In genomic region chr1:202888204-202888506, GRCh38 we compare ENCODE assay signal across 8 cellular contexts. TPM values are rescaled to one million over a fixed set of nuclear protein-coding genes. Genes with fewer than 3 reads are reported as not detected.
DNase-seq lines count a peak whose midpoint lies in the region; ATAC-seq, FAIRE-seq and TF ChIP-seq lines count a peak whose summit lies in the region.

No MANE protein-coding gene starts in this region.

- H3K27ac Mint-ChIP-seq in osteocyte (ENCODE audit: unreplicated experiment), result peak overlapping the region; percentile 87

- peaks cover 12% of the 10 kb centered on the region for H3K36me3 Mint-ChIP-seq in osteocyte (ENCODE audit: unreplicated experiment)

- no peak for TF ChIP-seq CTCF in osteocyte (IDR thresholded peaks at IDR 0.05)

- H3K27ac ChIP-seq in esophagus (ENCODE audit: low read depth in 2 of 2, low read length in 1 of 2), result peak overlapping the region; percentile 98 to 100

- peaks cover 18% of the 10 kb centered on the region for H3K4me1 Mint-ChIP-seq in osteocyte (ENCODE audit: unreplicated experiment)

- peak overlapping the region; percentile 72 to 93 for H3K4me3 ChIP-seq in esophagus (ENCODE audit: low read depth in 1 of 2, low read length in 2 of 2)

- 2% methylated on average over 9 of the region's 9 CpGs for WGBS in esophagus, 2 donors

- no peaks in the 10 kb centered on the region for H3K27me3 ChIP-seq in esophagus (ENCODE audit: control insufficient read depth in 1 of 2, insufficient read depth in 2 of 2, low read length in 2 of 2)

- no peaks in the 10 kb centered on the region for H3K9me3 ChIP-seq in esophagus (ENCODE audit: control insufficient read depth in 2 of 2, insufficient read depth in 1 of 2, low read depth in 1 of 2, low read length in 1 of 2)

- H3K36me3 ChIP-seq in esophagus (ENCODE audit: control insufficient read depth in 2 of 2, insufficient read depth in 2 of 2, low read length in 1 of 2), result no peaks in the 10 kb centered on the region

- DNase-seq in GM04504 (ENCODE audit: low read depth) (peak; percentile 6), RCC 7860 (ENCODE audit: low spot score) (peak; percentile 57), osteocyte (ENCODE audit: extremely low spot score, unreplicated experiment) (no peak), HuH-7.5 (ENCODE audit: low spot score) (no peak)
- DNase-seq in stimulated activated CD4-positive, alpha-beta T cell treated with anti-CD3 and anti-CD28 coated beads, Interleukin-12 subunit alpha, Interleukin-12 subunit beta, amount 100 ng/mL, for 4 hours, result no peak

- ATAC-seq in GM18861 (IDR thresholded peaks at IDR 0.05; ENCODE audit: unreplicated experiment), result no peak
- ATAC-seq in GM21526 (IDR thresholded peaks at IDR 0.05; ENCODE audit: low FRiP score, unreplicated experiment), result no peak

- H3K4me3 Mint-ChIP-seq in osteocyte (ENCODE audit: unreplicated experiment), result peak overlapping the region; percentile 91

- no peaks in the 10 kb centered on the region for H3K9me3 Mint-ChIP-seq in osteocyte (ENCODE audit: unreplicated experiment)

- H3K27me3 Mint-ChIP-seq in osteocyte (ENCODE audit: unreplicated experiment), result no peaks in the 10 kb centered on the region

- FAIRE-seq in RCC 7860 (lab: Jason Lieb, UNC), result peak; percentile 42

- H3K4me1 ChIP-seq in esophagus (ENCODE audit: control insufficient read depth in 2 of 2, insufficient read depth in 2 of 2, low read length in 1 of 2), result no peaks in the 10 kb centered on the region

RNA-seq across cellular contexts. Expression of gene RABIF, which starts 0.8 kb away (rescaled TPM):
- 10 to 100 TPM in 1 of 2 donors, 1 to 10 TPM in 1; 8.1 to 11.0 TPM for polyA plus RNA-seq in esophagus
- total RNA-seq in osteocyte, result 12.2 and 13.9 TPM in 2 replicates

RNA-seq across cellular contexts. Expression of gene KLHL12, which starts 38.9 kb away (rescaled TPM):
- 10 to 100 TPM; 10.7 to 11.5 TPM for polyA plus RNA-seq in esophagus
- 24.2 and 26.2 TPM in 2 replicates for total RNA-seq in osteocyte

Comparison
In these comparisons a context has a peak if more than half of its experiments do, and no peak if none do; other contexts are left out.
1. DNase-seq: peak in GM04504 (single experiment) and RCC 7860 (single experiment); none in osteocyte (single experiment), stimulated activated CD4-positive, alpha-beta T cell treated with anti-CD3 and anti-CD28 coated beads, Interleukin-12 subunit alpha, Interleukin-12 subunit beta, amount 100 ng/mL, for 4 hours (single experiment) and HuH-7.5 (single experiment).